10 cellular contexts compared by ENCODE assay signal in genomic region chr5:136016945-136017530, GRCh38. TPM values are rescaled to one million over a fixed set of nuclear protein-coding genes. Genes with fewer than 3 reads are reported as not detected.
A peak's percentile ranks its signal among the peaks of the same experiment; 100 is the strongest.
DNase-seq lines count a peak whose midpoint lies in the region; ATAC-seq and TF ChIP-seq lines count a peak whose summit lies in the region.
"Had no signal": no experiment of that assay in that cellular context is flagged by ENCODE, and none has a peak within 500 bp of the region (broad histone marks: within the 10 kb centered on the region; RNA-seq: fewer than 3 reads in every experiment).

No MANE protein-coding gene starts in this region.

- H3K4me3 ChIP-seq in SJCRH30 (no peak overlapping the region), fibroblast of pulmonary artery (replicated peaks; ENCODE audit: low read depth, low read length) (no peak overlapping the region), tibial artery (no peak overlapping the region)

- H3K9me3 Mint-ChIP-seq in mesothelial cell of epicardium = no peaks in the 10 kb centered on the region
- H3K9me3 Mint-ChIP-seq: IgD-negative memory B cell had no signal

- peaks cover 80% of the 10 kb centered on the region for H3K4me1 Mint-ChIP-seq in mesothelial cell of epicardium
- H3K4me1 Mint-ChIP-seq: IgD-negative memory B cell had no signal

- ATAC-seq in left ventricle myocardium superior = no peak
- ATAC-seq in Right ventricle myocardium inferior = no peak

- H3K27ac ChIP-seq in SJCRH30 (no peak overlapping the region), tibial artery (peak overlapping the region; percentile 41 to 67)

- H3K4me1 ChIP-seq in SJCRH30 (peaks cover 28% of the 10 kb centered on the region), tibial artery (peaks cover 0 to 99% (median 59%) of the 10 kb centered on the region in 4 donors)
- H3K4me1 ChIP-seq: Caco-2 had no signal

- no peak overlapping the region for H3K4me3 Mint-ChIP-seq in mesothelial cell of epicardium
- H3K4me3 Mint-ChIP-seq: IgD-negative memory B cell had no signal

- H3K27me3 Mint-ChIP-seq in mesothelial cell of epicardium (ENCODE audit: low read depth) = no peaks in the 10 kb centered on the region

- intact Hi-C loops in left ventricle myocardium superior (cut with micrococcal nuclease) (no loop called here), Right ventricle myocardium inferior (cut with DNase I) (no loop called here), tibial artery (cut with DNase I; ENCODE audit: low total_unique reads) (no loop called here)

- H3K36me3 ChIP-seq in SJCRH30 (no peaks in the 10 kb centered on the region), tibial artery (no peaks in the 10 kb centered on the region)

- no peak overlapping the region for H3K27ac Mint-ChIP-seq in mesothelial cell of epicardium
- H3K27ac Mint-ChIP-seq: IgD-negative memory B cell had no signal

- DNase-seq in left ventricle myocardium superior = peak; percentile 50
- DNase-seq in Right ventricle myocardium inferior (ENCODE audit: missing footprints) = no peak
- DNase-seq in SJCRH30 = peak; percentile 46 to 51
- DNase-seq in fibroblast of pulmonary artery (ENCODE audit: low read depth) = peak; percentile 85
- no peak for DNase-seq in tibial artery
- no peak for DNase-seq in mesothelial cell of epicardium (ENCODE audit: low spot score in 2 of 2, unreplicated experiment in 2 of 2)
- no peak for DNase-seq in cerebellar nuclear complex (lab: John Stamatoyannopoulos, UW)
- DNase-seq in SK-N-DZ (ENCODE audit: low spot score) = no peak
- DNase-seq: Caco-2 had no signal

- H3K27me3 ChIP-seq in SJCRH30 (no peaks in the 10 kb centered on the region), tibial artery (no peaks in the 10 kb centered on the region)

- H3K36me3 Mint-ChIP-seq in mesothelial cell of epicardium = no peaks in the 10 kb centered on the region
- H3K36me3 Mint-ChIP-seq: IgD-negative memory B cell had no signal

- TF ChIP-seq CTCF in fibroblast of pulmonary artery (IDR thresholded peaks at IDR 0.05; ENCODE audit: low read length, missing control alignments) = no peak
- no peak for TF ChIP-seq CTCF in tibial artery (IDR thresholded peaks at IDR 0.05)
- TF ChIP-seq CTCF in mesothelial cell of epicardium (IDR thresholded peaks at IDR 0.05; ENCODE audit: unreplicated experiment) = no peak

- H3K9me3 ChIP-seq in SJCRH30 (replicated peaks) (0 out of 2 replicates have a peak, but pooled peaks cover 2% of the 10 kb centered on the region), tibial artery (no peaks in the 10 kb centered on the region)
- H3K9me3 ChIP-seq: Caco-2 had no signal

RNA-seq across cellular contexts. Expression of gene TGFBI, which starts 11.8 kb away (rescaled TPM):
- total RNA-seq in left ventricle myocardium superior = 47.6 TPM
- 66.5 TPM for total RNA-seq in Right ventricle myocardium inferior
- total RNA-seq in SJCRH30 (2014; rRNA removed; shearing (Covaris generic)) = 4.8 TPM in 2 replicates
- 339 to 354 TPM (median 345 TPM) in 3 replicates for total RNA-seq in mesothelial cell of epicardium
- not detected in 2 replicates for polyA plus RNA-seq in SK-N-DZ (2014; cell fraction: cytosol; rRNA removed)
- 0.59 TPM in 1 of 2 replicates, not detected in the other for polyA plus RNA-seq in SK-N-DZ (2014; cell fraction: nucleus; rRNA removed)

Comparison
In these comparisons a context has a peak if more than half of its experiments do, and no peak if none do; other contexts are left out.
1. DNase-seq: peak in left ventricle myocardium superior (single experiment), SJCRH30 (2 of 2) and fibroblast of pulmonary artery (single experiment); none in Right ventricle myocardium inferior (single experiment), tibial artery (0 of 2), mesothelial cell of epicardium (0 of 2), cerebellar nuclear complex (0 of 2) and SK-N-DZ (single experiment).